8 cellular contexts compared by ENCODE assay signal in genomic region chr21:22791986-22792560, GRCh38.
DNase-seq lines count a peak whose midpoint lies in the region; ATAC-seq and TF ChIP-seq lines count a peak whose summit lies in the region.

No MANE protein-coding gene starts in this region.

- no peaks in the 10 kb centered on the region for H3K9me3 ChIP-seq in uterus

- intact Hi-C loops in uterus (cut with DNase I; ENCODE audit: low total_unique reads), result no loop called here

- no peaks in the 10 kb centered on the region for H3K36me3 ChIP-seq in kidney epithelial cell (ENCODE audit: control insufficient read depth, insufficient read depth, low read length)
- H3K36me3 ChIP-seq in uterus, result no peaks in the 10 kb centered on the region

- ATAC-seq in HG02798 (IDR thresholded peaks at IDR 0.05; ENCODE audit: poor library complexity, unreplicated experiment) (peak; percentile 46), GM21423 (IDR thresholded peaks at IDR 0.05; ENCODE audit: unreplicated experiment) (no peak)

- TF ChIP-seq CTCF in astrocyte of the cerebellum (IDR thresholded peaks at IDR 0.05; ENCODE audit: low read depth, low read length, missing control alignments) (peak; percentile 59), kidney epithelial cell (IDR thresholded peaks at IDR 0.05; ENCODE audit: insufficient read depth, low read length, poor library complexity, severe bottlenecking) (peak; percentile 42), uterus (IDR thresholded peaks at IDR 0.05) (peak; percentile 41 to 74 (median 45))

- no peak overlapping the region for H3K27ac ChIP-seq in uterus

- H3K4me1 ChIP-seq in uterus, result no peaks in the 10 kb centered on the region

- DNase-seq in EH (ENCODE audit: low read depth) (peak; percentile 32), NCI-H524 treated with DMSO at 0.1 percent for 48 hours (lab: John Stamatoyannopoulos, UW) (peak; percentile 49), astrocyte of the cerebellum (ENCODE audit: low read depth) (peak; percentile 29), kidney epithelial cell (ENCODE audit: low read depth) (peak; percentile 1), uterus (no peak), GF-D8 (lab: John Stamatoyannopoulos, UW) (no peak)

- TF ChIP-seq POLR2A in uterus (IDR thresholded peaks at IDR 0.05), result no peak

- H3K4me3 ChIP-seq in astrocyte of the cerebellum (ENCODE audit: low read depth, low read length) (no peak overlapping the region), kidney epithelial cell (ENCODE audit: low read depth, low read length) (no peak overlapping the region), uterus (no peak overlapping the region)

- H3K27me3 ChIP-seq in kidney epithelial cell (ENCODE audit: control insufficient read depth, insufficient read depth, low read length) (no peaks in the 10 kb centered on the region), uterus (no peaks in the 10 kb centered on the region)

- in situ Hi-C loops in astrocyte of the cerebellum (cut with HindIII; ENCODE audit: low sequenced_read_pairs), result no loop called here

Comparison
In these comparisons a context has a peak if more than half of its experiments do, and no peak if none do; other contexts are left out.
1. DNase-seq: peak in EH (single experiment), NCI-H524 treated with DMSO at 0.1 percent for 48 hours (single experiment), astrocyte of the cerebellum (single experiment) and kidney epithelial cell (single experiment); none in uterus (0 of 2) and GF-D8 (single experiment).
2. Peak in every context shown above with its lines, with median percentiles within 50 percentile points of each other: CTCF ChIP-seq.